1 cellular context compared by ENCODE assay signal in genomic region chr1:67733741-67734690, GRCh38.
TF ChIP-seq lines count a peak whose summit lies in the region.

No MANE protein-coding gene starts in this region.

TF ChIP-seq in K562, 482 proteins besides CTCF, POLR2A, EP300 and RAD21 (continued from another document and continues in another):
- TF ChIP-seq FOXP4 (CRISPR knock-in tag; IDR thresholded peaks at IDR 0.05; ENCODE audit: borderline replicate concordance) (no peak), TCFL5 (CRISPR knock-in tag; conservative IDR thresholded peaks at IDR 0.05) (no peak), KDM1A (IDR thresholded peaks at IDR 0.05) (peak; percentile 77 to 81), SMARCC2 (IDR thresholded peaks at IDR 0.05; ENCODE audit: low read depth) (peak; percentile 96), ZFP91 (CRISPR knock-in tag; IDR thresholded peaks at IDR 0.05) (no peak), NEUROD1 (IDR thresholded peaks at IDR 0.05; ENCODE audit: borderline replicate concordance, low read depth, low read length, partially characterized antibody) (peak; percentile 49), LARP7 (IDR thresholded peaks at IDR 0.05) (no peak), PHF21A (IDR thresholded peaks at IDR 0.05; ENCODE audit: borderline replicate concordance, low read depth) (0 out of 2 replicates have a peak, but pooled peaks have one; percentile 39), ZBTB33 (CRISPR knock-in tag; IDR thresholded peaks at IDR 0.05) (peak; percentile 53; the same call in 1 of the 2 replicates), C11orf30 (IDR thresholded peaks at IDR 0.05; ENCODE audit: low read depth) (peak; percentile 90), NR0B1 (IDR thresholded peaks at IDR 0.05; ENCODE audit: partially characterized antibody) (no peak), DLX4 (CRISPR knock-in tag; IDR thresholded peaks at IDR 0.05) (no peak), HNRNPH1 (optimal IDR thresholded peaks at IDR 0.05; ENCODE audit: low read depth, low read length) (no peak), HDAC6 (IDR thresholded peaks at IDR 0.05; ENCODE audit: low read depth, low read length) (no peak), ZNF165 (CRISPR knock-in tag; IDR thresholded peaks at IDR 0.05; ENCODE audit: borderline replicate concordance) (no peak), ZNF699 (CRISPR knock-in tag; IDR thresholded peaks at IDR 0.05; ENCODE audit: insufficient replicate concordance) (no peak), ZNF586 (CRISPR knock-in tag; conservative IDR thresholded peaks at IDR 0.05) (no peak), BRF1 (IDR thresholded peaks at IDR 0.05; ENCODE audit: borderline replicate concordance, extremely low read depth, insufficient read length) (no peak), RNF2 (IDR thresholded peaks at IDR 0.05) (peak; percentile 90; the same call in 1 of the 2 replicates), ATF2 (CRISPR knock-in tag; IDR thresholded peaks at IDR 0.05) (no peak), ZNF707 (CRISPR knock-in tag; conservative IDR thresholded peaks at IDR 0.05) (no peak), GTF2B (IDR thresholded peaks at IDR 0.05; ENCODE audit: extremely low read depth, insufficient read length) (no peak), SREBF1 (IDR thresholded peaks at IDR 0.05; ENCODE audit: borderline replicate concordance, low read depth, low read length) (no peak), FOXM1 (IDR thresholded peaks at IDR 0.05; ENCODE audit: low read depth) (peak; percentile 83), FOXM1 (CRISPR knock-in tag; IDR thresholded peaks at IDR 0.05; ENCODE audit: low read depth) (no peak), ZNF224 (CRISPR knock-in tag; IDR thresholded peaks at IDR 0.05) (no peak), NKRF (IDR thresholded peaks at IDR 0.05; ENCODE audit: borderline replicate concordance) (no peak), PHF20 (IDR thresholded peaks at IDR 0.05; ENCODE audit: partially characterized antibody) (peak; percentile 31), EWSR1 (IDR thresholded peaks at IDR 0.05; ENCODE audit: borderline replicate concordance, low read depth, partially characterized antibody) (no peak), MCM3 (IDR thresholded peaks at IDR 0.05) (no peak), ILK (tag; IDR thresholded peaks at IDR 0.05; ENCODE audit: borderline replicate concordance, low read depth) (no peak), JUNB (CRISPR knock-in tag; conservative IDR thresholded peaks at IDR 0.05) (no peak), FOXK2 (conservative IDR thresholded peaks at IDR 0.05 in 1 of 2, IDR thresholded peaks at IDR 0.05 in 1 of 2; ENCODE audit: low read depth in 2 of 2) (no peak; a peak in 2 of 4 replicates), TFE3 (CRISPR knock-in tag; IDR thresholded peaks at IDR 0.05) (no peak), CEBPB (tag; IDR thresholded peaks at IDR 0.05) (no peak), SP2 (IDR thresholded peaks at IDR 0.05; ENCODE audit: extremely low read depth, low read depth, low read length, poor library complexity, severe bottlenecking) (no peak), THAP12 (CRISPR knock-in tag; IDR thresholded peaks at IDR 0.05) (peak; percentile 44; the same call in 1 of the 2 replicates), BCOR (IDR thresholded peaks at IDR 0.05) (peak; percentile 77; the same call in 1 of the 2 replicates), RBM22 (IDR thresholded peaks at IDR 0.05; ENCODE audit: low read depth, low read length, poor library complexity, severe bottlenecking) (no peak), ZEB2 (IDR thresholded peaks at IDR 0.05) (peak; percentile 87), ETV5 (CRISPR knock-in tag; IDR thresholded peaks at IDR 0.05; ENCODE audit: low read depth) (peak; percentile 79), SMARCA5 (IDR thresholded peaks at IDR 0.05) (peak; percentile 76), ASH1L (IDR thresholded peaks at IDR 0.05; ENCODE audit: borderline replicate concordance, low read depth, partially characterized antibody) (no peak), CBX8 (IDR thresholded peaks at IDR 0.05; ENCODE audit: borderline replicate concordance, extremely low read depth, low read depth, low read length, poor library complexity, severe bottlenecking) (no peak), FOXA1 (IDR thresholded peaks at IDR 0.05; ENCODE audit: borderline replicate concordance) (no peak), ZNF253 (CRISPR knock-in tag; conservative IDR thresholded peaks at IDR 0.05) (no peak), MAZ (CRISPR knock-in tag; conservative IDR thresholded peaks at IDR 0.05 in 1 of 2, IDR thresholded peaks at IDR 0.05 in 1 of 2) (peak; percentile 59 to 88; a peak in 3 of 4 replicates), U2AF1 (optimal IDR thresholded peaks at IDR 0.05; ENCODE audit: low read depth, low read length) (no peak), ZNF140 (CRISPR knock-in tag; IDR thresholded peaks at IDR 0.05) (no peak), RAD51 (IDR thresholded peaks at IDR 0.05; ENCODE audit: borderline replicate concordance, low read depth) (peak; percentile 48; the same call in 1 of the 2 replicates)
